Comparison of ENCODE assay signal across 28 cellular contexts in the genomic region with DNA sequence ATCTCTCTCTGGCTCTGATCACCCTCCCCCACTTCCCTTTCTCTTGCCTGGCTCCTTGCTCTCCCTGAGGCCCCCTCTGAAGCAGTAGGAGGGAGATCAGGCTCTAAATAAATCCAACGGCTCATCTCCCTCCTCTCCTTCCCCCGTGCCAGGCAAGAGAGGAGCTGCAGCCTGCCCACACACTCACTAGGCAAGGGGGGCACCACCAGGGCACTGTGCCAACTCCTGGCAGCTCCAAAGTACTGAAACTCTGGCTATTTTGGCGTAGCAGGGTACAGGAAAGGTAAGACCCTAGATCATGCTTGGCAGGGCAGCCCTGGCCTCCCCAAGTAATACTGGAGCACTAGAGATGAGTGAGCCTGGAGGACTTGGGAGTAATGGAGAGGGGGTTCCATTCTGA. TPM values are rescaled to one million over a fixed set of nuclear protein-coding genes. Genes with fewer than 3 reads are reported as not detected.
A peak's percentile ranks its signal among the peaks of the same experiment; 100 is the strongest.
DNase-seq lines count a peak whose midpoint lies in the region; ATAC-seq and TF ChIP-seq lines count a peak whose summit lies in the region.
"Had no signal": no experiment of that assay in that cellular context is flagged by ENCODE, and none has a peak within 500 bp of the region (broad histone marks: within the 10 kb centered on the region; RNA-seq: fewer than 3 reads in every experiment).

No MANE protein-coding gene starts in this region.

- POLR2A ChIA-PET in CD4-positive, alpha-beta T cell (lab: Charles Lee), result interaction anchor here (1.5 to 2.3 kb wide), 2 partner anchors 31 to 161 kb away, joined by 4 to 7 read pairs; a partner anchor contains a TSS

- ATAC-seq in CD4-positive, alpha-beta T cell (ENCODE audit: poor library complexity), result no peak
- ATAC-seq in T-helper 17 cell (no peak), HG02588 (IDR thresholded peaks at IDR 0.05; ENCODE audit: unreplicated experiment) (no peak), HG02642 (IDR thresholded peaks at IDR 0.05; ENCODE audit: poor library complexity, unreplicated experiment) (no peak)
- ATAC-seq: effector memory CD8-positive, alpha-beta T cell; HepG2; Panc1 had no signal

- H2AFZ ChIP-seq in neural progenitor cell (replicated peaks), result no peak overlapping the region

- no peaks in the 10 kb centered on the region for H3K36me3 ChIP-seq in neural progenitor cell
- H3K36me3 ChIP-seq: BE2C, cardiac muscle cell, colonic mucosa, neutrophil, prostate gland, transverse colon had no signal

- peaks cover 34% of the 10 kb centered on the region for H3K4me1 Mint-ChIP-seq in CD4-positive, alpha-beta T cell (ENCODE audit: low read depth)
- H3K4me1 Mint-ChIP-seq in T-helper 17 cell, result peaks cover 38% of the 10 kb centered on the region
- H3K4me1 Mint-ChIP-seq in endothelial cell (ENCODE audit: unreplicated experiment), result peaks cover 32% of the 10 kb centered on the region
- H3K4me1 Mint-ChIP-seq in neural progenitor cell, result peaks cover 35% of the 10 kb centered on the region

- no peak overlapping the region for H3K9ac ChIP-seq in neural progenitor cell

- no peak for DNase-seq in CD4-positive, alpha-beta T cell
- DNase-seq in T-helper 17 cell (no peak), endothelial cell (ENCODE audit: low spot score) (no peak), neural progenitor cell (ENCODE audit: low spot score) (no peak), putamen (ENCODE audit: low spot score) (no peak), NCI-H1048 (lab: John Stamatoyannopoulos, UW) (no peak)
- DNase-seq: ACHN; activated CD4-positive, alpha-beta T cell treated with anti-CD3 and anti-CD28 coated beads for 4 hours; activated effector memory CD4-positive, alpha-beta T cell treated with Interleukin-2 at 50 U/mL for 16 hours; activated naive CD8-positive, alpha-beta T cell treated with anti-CD3 and anti-CD28 coated beads, Interleukin-2, amount 10 ng/mL, durations not matched to agents 7 days and 5 days; aorta; BE2C; colonic mucosa; effector memory CD8-positive, alpha-beta T cell; NCI-H1436; NCI-H345; Right ventricle myocardium superior; stimulated activated CD4-positive, alpha-beta T cell treated with anti-CD3 and anti-CD28 coated beads, Interleukin-4, amount 100 ng/mL, for 1 hour; transverse colon had no signal

- H3K36me3 Mint-ChIP-seq in CD4-positive, alpha-beta T cell (ENCODE audit: low read depth), result no peaks in the 10 kb centered on the region
- H3K36me3 Mint-ChIP-seq in T-helper 17 cell (ENCODE audit: low read depth), result no peaks in the 10 kb centered on the region
- peaks cover 25% of the 10 kb centered on the region for H3K36me3 Mint-ChIP-seq in endothelial cell (ENCODE audit: low read depth, unreplicated experiment)
- peaks cover 14% of the 10 kb centered on the region for H3K36me3 Mint-ChIP-seq in neural progenitor cell

- H3K27me3 ChIP-seq in CD4-positive, alpha-beta T cell (ENCODE audit: control insufficient read depth, insufficient read depth, low read length), result no peaks in the 10 kb centered on the region
- peaks cover 20% of the 10 kb centered on the region for H3K27me3 ChIP-seq in neural progenitor cell
- H3K27me3 ChIP-seq: BE2C, colonic mucosa, transverse colon had no signal

- no peak overlapping the region for H3K27ac Mint-ChIP-seq in CD4-positive, alpha-beta T cell
- H3K27ac Mint-ChIP-seq in T-helper 17 cell (peak overlapping the region; percentile 56), endothelial cell (ENCODE audit: unreplicated experiment) (no peak overlapping the region), neural progenitor cell (no peak overlapping the region)
- H3K27ac Mint-ChIP-seq: activated naive CD8-positive, alpha-beta T cell treated with anti-CD3 and anti-CD28 coated beads, Interleukin-2, amount 10 ng/mL, durations not matched to agents 7 days and 5 days; T-helper 2 cell treated with Interferon-gamma antibody and Interleukin-4, amounts not matched to agents 5 μg/mL and 100 μg/mL, for 36 hours had no signal

- H3K27ac ChIP-seq in CD4-positive, alpha-beta T cell (ENCODE audit: low read depth, low read length), result no peak overlapping the region
- H3K27ac ChIP-seq in neural progenitor cell, result no peak overlapping the region
- H3K27ac ChIP-seq: cardiac muscle cell, colonic mucosa, neutrophil, prostate gland, transverse colon had no signal

- CTCF ChIA-PET in CD4-positive, alpha-beta T cell (lab: Charles Lee), result no interaction called here

- H3K4me3 Mint-ChIP-seq in CD4-positive, alpha-beta T cell, result peak overlapping the region; percentile 93
- H3K4me3 Mint-ChIP-seq in T-helper 17 cell (no peak overlapping the region), endothelial cell (ENCODE audit: unreplicated experiment) (peak overlapping the region; percentile 21), neural progenitor cell (peak overlapping the region; percentile 40)

- no peaks in the 10 kb centered on the region for H3K27me3 Mint-ChIP-seq in CD4-positive, alpha-beta T cell
- H3K27me3 Mint-ChIP-seq in T-helper 17 cell (no peaks in the 10 kb centered on the region), endothelial cell (ENCODE audit: unreplicated experiment) (peaks cover 17% of the 10 kb centered on the region), neural progenitor cell (ENCODE audit: insufficient read depth, low read depth) (peaks cover 3% of the 10 kb centered on the region)
- H3K27me3 Mint-ChIP-seq: effector memory CD8-positive, alpha-beta T cell had no signal

- H3K4me1 ChIP-seq in neural progenitor cell, result peaks cover 31% of the 10 kb centered on the region

- no peaks in the 10 kb centered on the region for H3K9me3 Mint-ChIP-seq in CD4-positive, alpha-beta T cell
- H3K9me3 Mint-ChIP-seq in endothelial cell (ENCODE audit: unreplicated experiment), result no peaks in the 10 kb centered on the region
- H3K9me3 Mint-ChIP-seq in neural progenitor cell, result no peaks in the 10 kb centered on the region
- H3K9me3 Mint-ChIP-seq: activated naive CD8-positive, alpha-beta T cell treated with anti-CD3 and anti-CD28 coated beads, Interleukin-2, amount 10 ng/mL, durations not matched to agents 7 days and 5 days; effector memory CD8-positive, alpha-beta T cell; T-helper 2 cell treated with Interferon-gamma antibody and Interleukin-4, amounts not matched to agents 5 μg/mL and 100 μg/mL, for 36 hours had no signal

- H3K79me2 ChIP-seq in neural progenitor cell (ENCODE audit: low read depth), result peaks cover 12% of the 10 kb centered on the region

- no peak overlapping the region for H3K4me3 ChIP-seq in neural progenitor cell
- H3K4me3 ChIP-seq: cardiac muscle cell, colonic mucosa, prostate gland, transverse colon had no signal

- H3K9me3 ChIP-seq in CD4-positive, alpha-beta T cell (ENCODE audit: control insufficient read depth, low read length), result no peaks in the 10 kb centered on the region
- H3K9me3 ChIP-seq in T-helper 17 cell (ENCODE audit: control insufficient read depth, low read length, poor library complexity, severe bottlenecking), result no peaks in the 10 kb centered on the region
- no peaks in the 10 kb centered on the region for H3K9me3 ChIP-seq in neural progenitor cell (ENCODE audit: low read depth)
- H3K9me3 ChIP-seq: BE2C, colonic mucosa, neutrophil, prostate gland, transverse colon had no signal

- intact Hi-C loops in CD4-positive, alpha-beta T cell (cut with DNase I, micrococcal nuclease), result no loop called here

- peak overlapping the region; percentile 89 for H3K4me2 ChIP-seq in neural progenitor cell

- peaks cover 21% of the 10 kb centered on the region for H4K20me1 ChIP-seq in neural progenitor cell (ENCODE audit: low read depth)

- peaks cover 32% of the 10 kb centered on the region for H3F3A ChIP-seq in neural progenitor cell (ENCODE audit: low read depth)

- TF ChIP-seq CTCF in CD4-positive, alpha-beta T cell (IDR thresholded peaks at IDR 0.05), result no peak
- TF ChIP-seq CTCF in endothelial cell (IDR thresholded peaks at IDR 0.05; ENCODE audit: unreplicated experiment) (no peak), neural progenitor cell (IDR thresholded peaks at IDR 0.05) (no peak)

RNA-seq across cellular contexts. Expression of a gene that starts 2.1 kb away (rescaled TPM):
- 1 to 10 TPM; 3.9 to 5.7 TPM for total RNA-seq in CD4-positive, alpha-beta T cell
- total RNA-seq in T-helper 17 cell, result 1 to 10 TPM; 6.5 to 8.0 TPM
- total RNA-seq in endothelial cell (ENCODE audit: unreplicated experiment), result 83.1 TPM
- total RNA-seq in neural progenitor cell (ENCODE audit: low replicate concordance), result 25.0 and 31.3 TPM in 2 replicates

RNA-seq across cellular contexts. Expression of a gene that starts 31.5 kb away (rescaled TPM):
- not detected for total RNA-seq in CD4-positive, alpha-beta T cell
- under 1 TPM; 0.42 to 0.70 TPM for total RNA-seq in T-helper 17 cell
- 31.6 TPM for total RNA-seq in endothelial cell (ENCODE audit: unreplicated experiment)
- 22.4 and 42.4 TPM in 2 replicates for total RNA-seq in neural progenitor cell (ENCODE audit: low replicate concordance)
- total RNA-seq: activated naive CD8-positive, alpha-beta T cell treated with anti-CD3 and anti-CD28 coated beads, Interleukin-2, amount 10 ng/mL, durations not matched to agents 7 days and 5 days had no signal

RNA-seq across cellular contexts. Expression of a gene that starts 31.6 kb away (rescaled TPM):
- 10 to 100 TPM; 69.4 to 76.5 TPM for total RNA-seq in CD4-positive, alpha-beta T cell
- total RNA-seq in T-helper 17 cell (10 to 100 TPM; 61.7 to 76.3 TPM), endothelial cell (ENCODE audit: unreplicated experiment) (96.2 TPM), neural progenitor cell (ENCODE audit: low replicate concordance) (95.6 and 109 TPM in 2 replicates)

RNA-seq across cellular contexts. Expression of a gene that starts 45.3 kb away (rescaled TPM):
- 1 to 10 TPM; 4.8 to 5.7 TPM for total RNA-seq in CD4-positive, alpha-beta T cell
- total RNA-seq in T-helper 17 cell (1 to 10 TPM; 6.0 to 8.2 TPM), endothelial cell (ENCODE audit: unreplicated experiment) (1.0 TPM), neural progenitor cell (ENCODE audit: low replicate concordance) (9.8 and 16.7 TPM in 2 replicates)
- total RNA-seq: LHCN-M2 had no signal

Comparison
In these comparisons a context has a peak if more than half of its experiments do, and no peak if none do; other contexts are left out.
1. RNA of a gene that starts 31.5 kb away (total RNA-seq): 31.6 TPM in endothelial cell (single experiment) and 22.4 to 42.4 TPM in neural progenitor cell; 0.42 to 0.70 TPM in T-helper 17 cell and not detected in CD4-positive, alpha-beta T cell; every median in the first group is over 10 times any median in the second.